9 cellular contexts compared by ENCODE assay signal in genomic region chr19:20051841-20052768, GRCh38. TPM values are rescaled to one million over a fixed set of nuclear protein-coding genes. Genes with fewer than 3 reads are reported as not detected.
DNase-seq lines count a peak whose midpoint lies in the region; ATAC-seq and TF ChIP-seq lines count a peak whose summit lies in the region.
"Had no signal": no experiment of that assay in that cellular context is flagged by ENCODE, and none has a peak within 500 bp of the region (broad histone marks: within the 10 kb centered on the region; RNA-seq: fewer than 3 reads in every experiment).

No MANE protein-coding gene starts in this region.

- TF ChIP-seq CTCF in Panc1 (IDR thresholded peaks at IDR 0.05), result no peak
- no peak for TF ChIP-seq CTCF in fibroblast of villous mesenchyme (IDR thresholded peaks at IDR 0.05; ENCODE audit: insufficient read depth, low read depth, low read length)
- no peak for TF ChIP-seq CTCF in nephron (IDR thresholded peaks at IDR 0.05; ENCODE audit: unreplicated experiment in 3 of 3)

- peak overlapping the region; percentile 71 to 95 (median 94) for H3K27ac Mint-ChIP-seq in nephron

- H3K9me3 Mint-ChIP-seq in nephron, result no peaks in the 10 kb centered on the region

- intact Hi-C loops in Panc1 (cut with micrococcal nuclease; ENCODE audit: unreplicated experiment), result no loop called here

- POLR2A ChIA-PET in Panc1 (lab: Charles Lee), result interaction anchor here (0.7 to 1.1 kb wide), 2 partner anchors 25 to 27 kb away, joined by 3 read pairs; partner anchors contain the start of gene ZNF90

- peak overlapping the region; percentile 98 to 99 (median 99) for H3K4me3 Mint-ChIP-seq in nephron

- H3K4me1 ChIP-seq in Panc1 (ENCODE audit: control insufficient read depth, insufficient read depth, low read length), result no peaks in the 10 kb centered on the region

- BruUV-seq in Panc1 (replicated peaks; lab: Mats Ljungman, UMichigan), result no TSS peak

- H3K4me3 ChIP-seq in Panc1 (ENCODE audit: low read depth in 2 of 2, low read length in 2 of 2) (peak overlapping the region; percentile 70 to 93), fibroblast of villous mesenchyme (ENCODE audit: low read depth, low read length) (peak overlapping the region; percentile 93)

- no peaks in the 10 kb centered on the region; the same call in 1 of the 2 replicates for H3K9me3 ChIP-seq in Panc1 (ENCODE audit: control insufficient read depth, insufficient read depth, low read depth, low read length)

- peaks cover 5% of the 10 kb centered on the region for H3K27me3 Mint-ChIP-seq in nephron (ENCODE audit: low read depth)

- ATAC-seq in GM19372 (IDR thresholded peaks at IDR 0.05; ENCODE audit: low read depth, unreplicated experiment) (peak; percentile 80), HG03575 (IDR thresholded peaks at IDR 0.05; ENCODE audit: extremely low read depth, insufficient number of reproducible peaks, low FRiP score, unreplicated experiment) (peak; percentile 66), Panc1 (peak; percentile 100)

- peak; percentile 100 for DNase-seq in Ammon's horn (ENCODE audit: low spot score)
- DNase-seq in Panc1 (ENCODE audit: low read depth, low spot score), result peak; percentile 86
- DNase-seq in activated effector memory CD4-positive, alpha-beta T cell treated with anti-CD3 and anti-CD28 coated beads, Interleukin-2, amount 50 U/mL, for 16 hours, result peak; percentile 86
- DNase-seq in fibroblast of villous mesenchyme (ENCODE audit: low read depth), result peak; percentile 97
- DNase-seq in stimulated activated naive CD4-positive, alpha-beta T cell treated with Interleukin-2 at 50 U/mL for 16 hours (lab: John Stamatoyannopoulos, UW), result peak; percentile 66

- no peaks in the 10 kb centered on the region for H3K36me3 ChIP-seq in Panc1 (ENCODE audit: control insufficient read depth, insufficient read depth, low read length)

- H3K27ac ChIP-seq in Panc1 (ENCODE audit: low read length), result peak overlapping the region; percentile 94

- no peaks in the 10 kb centered on the region for H3K4me1 Mint-ChIP-seq in nephron

- in situ Hi-C loops in Panc1 (cut with HindIII; ENCODE audit: low pct_unique_long_range_greater_than_20kb, low sequenced_read_pairs), result no loop called here

- H3K27me3 ChIP-seq in Panc1 (ENCODE audit: control insufficient read depth, insufficient read depth, low read length), result no peaks in the 10 kb centered on the region

- CTCF ChIA-PET in Panc1 (lab: Charles Lee), result no interaction called here

- H3K36me3 Mint-ChIP-seq in nephron (ENCODE audit: low read depth), result no peaks in the 10 kb centered on the region

RNA-seq across cellular contexts. Expression of gene ZNF682, which starts 12.8 kb away (rescaled TPM):
- total RNA-seq in Panc1 (2021; ENCODE audit: unreplicated experiment) (4.5 TPM), fibroblast of villous mesenchyme (0.86 and 1.3 TPM in 2 replicates)
- polyA plus RNA-seq in Panc1 (2012; ENCODE audit: insufficient read length), result 1.9 TPM
- total RNA-seq: HT1080 had no signal

RNA-seq across cellular contexts. Expression of gene ZNF90, which starts 25.7 kb away (rescaled TPM):
- 7.5 TPM for total RNA-seq in Panc1 (2021; ENCODE audit: unreplicated experiment)
- 3.7 TPM for polyA plus RNA-seq in Panc1 (2012; ENCODE audit: insufficient read length)
- total RNA-seq in fibroblast of villous mesenchyme, result 0.86 and 0.97 TPM in 2 replicates
- total RNA-seq: HT1080 had no signal

Comparison
In these comparisons a context has a peak if more than half of its experiments do, and no peak if none do; other contexts are left out.
1. Peak in every context shown above with its lines: DNase-seq, ATAC-seq, H3K4me3 ChIP-seq and H3K27ac ChIP-seq.